Comparison of ENCODE assay signal across 25 cellular contexts in genomic region chr13:89497658-89498057, GRCh38.
DNase-seq lines count a peak whose midpoint lies in the region; ATAC-seq, FAIRE-seq and TF ChIP-seq lines count a peak whose summit lies in the region.
"Had no signal": no experiment of that assay in that cellular context is flagged by ENCODE, and none has a peak within 500 bp of the region (broad histone marks: within the 10 kb centered on the region; RNA-seq: fewer than 3 reads in every experiment).

No MANE protein-coding gene starts in this region.

- no peak overlapping the region for H3K23ac ChIP-seq in mesendoderm (ENCODE audit: low read length)

- no peaks in the 10 kb centered on the region for H3K27me3 Mint-ChIP-seq in MCF 10A (ENCODE audit: insufficient read depth, unreplicated experiment)
- no peaks in the 10 kb centered on the region for H3K27me3 Mint-ChIP-seq in astrocyte (ENCODE audit: low read depth, unreplicated experiment)
- no peaks in the 10 kb centered on the region for H3K27me3 Mint-ChIP-seq in stimulated activated memory B cell treated with anti-CD40 and anti-IgM and Interleukin-4, amounts not matched to agents 10 μg/mL and 1 μg/mL and 100 μg/mL, for 72 hours
- H3K27me3 Mint-ChIP-seq in Caco-2 (ENCODE audit: insufficient read depth, unreplicated experiment): no peaks in the 10 kb centered on the region
- H3K27me3 Mint-ChIP-seq: CD4-positive, alpha-beta memory T cell; CD4-positive, CD25-positive, alpha-beta regulatory T cell; CD8-positive, alpha-beta memory T cell had no signal

- POLR2A ChIA-PET in MCF 10A (lab: Yijun Ruan, JAX) (no interaction called here), Caco-2 (lab: Charles Lee) (no interaction called here)

- no peak overlapping the region for H3K4ac ChIP-seq in mesendoderm (ENCODE audit: low read depth, low read length)

- H3K4me1 Mint-ChIP-seq in MCF 10A (ENCODE audit: insufficient read depth, unreplicated experiment): no peaks in the 10 kb centered on the region
- no peaks in the 10 kb centered on the region for H3K4me1 Mint-ChIP-seq in astrocyte (ENCODE audit: low read depth, unreplicated experiment)
- no peaks in the 10 kb centered on the region for H3K4me1 Mint-ChIP-seq in stimulated activated memory B cell treated with anti-CD40 and anti-IgM and Interleukin-4, amounts not matched to agents 10 μg/mL and 1 μg/mL and 100 μg/mL, for 72 hours
- H3K4me1 Mint-ChIP-seq in Caco-2 (ENCODE audit: low read depth, unreplicated experiment): no peaks in the 10 kb centered on the region
- H3K4me1 Mint-ChIP-seq: CD14-positive monocyte; CD4-positive, alpha-beta memory T cell; CD4-positive, CD25-positive, alpha-beta regulatory T cell; CD8-positive, alpha-beta memory T cell had no signal

- H4K5ac ChIP-seq in mesendoderm (ENCODE audit: low read length): no peak overlapping the region

- H2AFZ ChIP-seq in mammary epithelial cell (ENCODE audit: low read depth, low read length) (peak overlapping the region; percentile 13), astrocyte (ENCODE audit: low read depth, low read length) (no peak overlapping the region)

- TF ChIP-seq CTCF in mammary epithelial cell (conservative IDR thresholded peaks at IDR 0.05 in 1 of 2, IDR thresholded peaks at IDR 0.05 in 1 of 2; ENCODE audit: extremely low read depth in 1 of 2, insufficient read depth in 1 of 2, low read depth in 1 of 2, low read length in 2 of 2) (no peak), MCF 10A (IDR thresholded peaks at IDR 0.05; ENCODE audit: unreplicated experiment) (no peak), astrocyte (IDR thresholded peaks at IDR 0.05; ENCODE audit: insufficient read depth, low read depth, low read length) (no peak), Caco-2 (IDR thresholded peaks at IDR 0.05; ENCODE audit: insufficient read depth in 1 of 2, low read depth in 1 of 2, low read length in 1 of 2, severe bottlenecking in 1 of 2, unreplicated experiment in 1 of 2) (no peak)

- WGBS in mammary epithelial cell (ENCODE audit: low coverage, missing lambda C conversion rate): 80% methylated on average over 4 of the region's 4 CpGs
- WGBS in mesendoderm (ENCODE audit: extremely low coverage, insufficient coverage, low lambda C conversion rate): no CpG with 5 or more reads among the region's 4 CpGs

- no peak overlapping the region for H3K56ac ChIP-seq in mesendoderm (ENCODE audit: low read length)

- no peak overlapping the region for H3K27ac Mint-ChIP-seq in MCF 10A (ENCODE audit: low read depth, unreplicated experiment)
- H3K27ac Mint-ChIP-seq in astrocyte (ENCODE audit: unreplicated experiment): no peak overlapping the region
- H3K27ac Mint-ChIP-seq in stimulated activated memory B cell treated with anti-CD40 and anti-IgM and Interleukin-4, amounts not matched to agents 10 μg/mL and 1 μg/mL and 100 μg/mL, for 72 hours: no peak overlapping the region
- no peak overlapping the region for H3K27ac Mint-ChIP-seq in Caco-2 (ENCODE audit: unreplicated experiment)
- H3K27ac Mint-ChIP-seq: CD14-positive monocyte; CD4-positive, CD25-positive, alpha-beta regulatory T cell; CD8-positive, alpha-beta memory T cell had no signal

- H3K4me2 ChIP-seq in mammary epithelial cell (ENCODE audit: insufficient read depth, low read depth, low read length): no peak overlapping the region
- H3K4me2 ChIP-seq in astrocyte (ENCODE audit: low read length): no peak overlapping the region
- no peak overlapping the region for H3K4me2 ChIP-seq in mesendoderm (ENCODE audit: low read length)
- H3K4me2 ChIP-seq: BLaER1 had no signal

- peaks cover 14% of the 10 kb centered on the region for H3K9me3 Mint-ChIP-seq in MCF 10A (ENCODE audit: unreplicated experiment)
- peaks cover 7% of the 10 kb centered on the region for H3K9me3 Mint-ChIP-seq in astrocyte (ENCODE audit: unreplicated experiment)
- H3K9me3 Mint-ChIP-seq in stimulated activated memory B cell treated with anti-CD40 and anti-IgM and Interleukin-4, amounts not matched to agents 10 μg/mL and 1 μg/mL and 100 μg/mL, for 72 hours: peaks cover 12% of the 10 kb centered on the region
- no peaks in the 10 kb centered on the region for H3K9me3 Mint-ChIP-seq in Caco-2 (ENCODE audit: unreplicated experiment)

- H3K4me3 Mint-ChIP-seq in MCF 10A (ENCODE audit: unreplicated experiment) (no peak overlapping the region), astrocyte (ENCODE audit: unreplicated experiment) (no peak overlapping the region), Caco-2 (ENCODE audit: unreplicated experiment) (no peak overlapping the region)
- no peak overlapping the region for H3K4me3 Mint-ChIP-seq in stimulated activated memory B cell treated with anti-CD40 and anti-IgM and Interleukin-4, amounts not matched to agents 10 μg/mL and 1 μg/mL and 100 μg/mL, for 72 hours
- H3K4me3 Mint-ChIP-seq: CD14-positive monocyte; CD4-positive, alpha-beta memory T cell; CD4-positive, CD25-positive, alpha-beta regulatory T cell; CD8-positive, alpha-beta memory T cell had no signal

- H3K36me3 Mint-ChIP-seq in MCF 10A (ENCODE audit: insufficient read depth, unreplicated experiment): no peaks in the 10 kb centered on the region
- no peaks in the 10 kb centered on the region for H3K36me3 Mint-ChIP-seq in astrocyte (ENCODE audit: low read depth, unreplicated experiment)
- no peaks in the 10 kb centered on the region for H3K36me3 Mint-ChIP-seq in stimulated activated memory B cell treated with anti-CD40 and anti-IgM and Interleukin-4, amounts not matched to agents 10 μg/mL and 1 μg/mL and 100 μg/mL, for 72 hours
- no peaks in the 10 kb centered on the region for H3K36me3 Mint-ChIP-seq in Caco-2 (ENCODE audit: insufficient read depth, unreplicated experiment)
- H3K36me3 Mint-ChIP-seq: CD14-positive monocyte; CD4-positive, alpha-beta memory T cell; CD4-positive, CD25-positive, alpha-beta regulatory T cell; CD8-positive, alpha-beta memory T cell had no signal

- H4K8ac ChIP-seq in mesendoderm (ENCODE audit: low read depth, low read length): no peak overlapping the region

- in situ Hi-C loops in mammary epithelial cell (cut with MboI; ENCODE audit: low sequenced_read_pairs in 2 of 2): no loop called here

- no peak for ATAC-seq in stimulated activated memory B cell treated with anti-CD40 and anti-IgM and Interleukin-4, amounts not matched to agents 10 μg/mL and 1 μg/mL and 100 μg/mL, for 72 hours

- dilution Hi-C loops in mammary epithelial cell (cut with HindIII; ENCODE audit: low sequenced_read_pairs): no loop called here

- H2BK5ac ChIP-seq in mesendoderm (ENCODE audit: low read length): no peak overlapping the region

- intact Hi-C loops in mammary epithelial cell (cut with micrococcal nuclease): no loop called here
- intact Hi-C loops in MCF 10A (cut with micrococcal nuclease): no loop called here
- intact Hi-C loops in Caco-2 (cut with micrococcal nuclease; ENCODE audit: unreplicated experiment): no loop called here

- CTCF ChIA-PET in mammary epithelial cell (lab: Charles Lee; ENCODE audit: low non-redundant PET) (no interaction called here), MCF 10A (lab: Yijun Ruan, JAX) (no interaction called here), Caco-2 (lab: Charles Lee) (no interaction called here)

- no peak for FAIRE-seq in astrocyte (lab: Jason Lieb, UNC)
- FAIRE-seq in GM19239 (lab: Jason Lieb, UNC): no peak
- FAIRE-seq: A204.1, D721Med, G401.6, GM12891 had no signal

- BruUV-seq in mammary epithelial cell (replicated peaks; lab: Mats Ljungman, UMichigan) (no TSS peak), MCF 10A (replicated peaks; lab: Mats Ljungman, UMichigan) (no TSS peak), Caco-2 (replicated peaks; lab: Mats Ljungman, UMichigan) (no TSS peak)

- no peaks in the 10 kb centered on the region for H4K20me1 ChIP-seq in mammary epithelial cell (ENCODE audit: insufficient read depth, low read length)
- no peaks in the 10 kb centered on the region for H4K20me1 ChIP-seq in astrocyte (ENCODE audit: insufficient read depth, low read length)
- H4K20me1 ChIP-seq: BLaER1 had no signal

- H3K79me1 ChIP-seq in mesendoderm (ENCODE audit: low read length): no peaks in the 10 kb centered on the region

- H3K9ac ChIP-seq in mammary epithelial cell (ENCODE audit: insufficient read depth, low read length): no peak overlapping the region
- H3K9ac ChIP-seq in astrocyte (ENCODE audit: low read length): no peak overlapping the region
- no peak overlapping the region for H3K9ac ChIP-seq in mesendoderm (ENCODE audit: low read length)
- H3K9ac ChIP-seq: BLaER1 had no signal

- H3K18ac ChIP-seq in mesendoderm (ENCODE audit: low read length): no peak overlapping the region

- H2BK15ac ChIP-seq in mesendoderm (replicated peaks; ENCODE audit: low read depth): no peak overlapping the region

- H2AK5ac ChIP-seq in mesendoderm (ENCODE audit: low read length): no peak overlapping the region

- H3K27ac ChIP-seq in mammary epithelial cell (ENCODE audit: insufficient read depth, low read depth, low read length): no peak overlapping the region
- H3K27ac ChIP-seq in astrocyte (ENCODE audit: low read depth, low read length): no peak overlapping the region
- no peak overlapping the region for H3K27ac ChIP-seq in mesendoderm (ENCODE audit: low read depth, low read length)
- H3K27ac ChIP-seq: BLaER1 had no signal

- H3K27me3 ChIP-seq in mammary epithelial cell (ENCODE audit: insufficient read depth, low read length) (no peaks in the 10 kb centered on the region), astrocyte (ENCODE audit: insufficient read depth, low read length) (no peaks in the 10 kb centered on the region), mesendoderm (ENCODE audit: insufficient read depth, low read length, poor library complexity) (no peaks in the 10 kb centered on the region), Caco-2 (replicated peaks; ENCODE audit: control insufficient read depth, insufficient read depth, low read length) (no peaks in the 10 kb centered on the region)
- H3K27me3 ChIP-seq: BE2C, BLaER1 had no signal

- H2BK120ac ChIP-seq in mesendoderm (ENCODE audit: low read depth, low read length): no peak overlapping the region

- no peaks in the 10 kb centered on the region for H3K9me3 ChIP-seq in mammary epithelial cell (replicated peaks; ENCODE audit: insufficient read depth, low read length)
- H3K9me3 ChIP-seq in astrocyte (ENCODE audit: insufficient read depth, low read depth, low read length): no peaks in the 10 kb centered on the region
- no peaks in the 10 kb centered on the region for H3K9me3 ChIP-seq in Caco-2
- H3K9me3 ChIP-seq: BE2C, BLaER1 had no signal

- H3K36me3 ChIP-seq in mammary epithelial cell (ENCODE audit: insufficient read depth, low read length) (no peaks in the 10 kb centered on the region), astrocyte (ENCODE audit: insufficient read depth, low read length) (no peaks in the 10 kb centered on the region), mesendoderm (ENCODE audit: control insufficient read depth, insufficient read depth, low read length) (no peaks in the 10 kb centered on the region), Caco-2 (ENCODE audit: control insufficient read depth, insufficient read depth, low read length) (no peaks in the 10 kb centered on the region)
- H3K36me3 ChIP-seq: BE2C, BLaER1 had no signal

- no peak overlapping the region for H3K4me3 ChIP-seq in mammary epithelial cell (replicated peaks in 1 of 3; ENCODE audit: insufficient read depth in 1 of 3, low read depth in 2 of 3, low read length in 3 of 3)
- no peak overlapping the region for H3K4me3 ChIP-seq in astrocyte (ENCODE audit: insufficient read depth, low read depth, low read length)
- no peak overlapping the region for H3K4me3 ChIP-seq in mesendoderm (ENCODE audit: low read length)
- no peak overlapping the region for H3K4me3 ChIP-seq in Caco-2 (ENCODE audit: low read depth, low read length)
- H3K4me3 ChIP-seq: BLaER1 had no signal

- DNase-seq in mammary epithelial cell (no peak), MCF 10A (ENCODE audit: unreplicated experiment) (no peak), SK-N-DZ (ENCODE audit: low spot score) (peak; percentile 10), astrocyte (ENCODE audit: low read depth) (peak; percentile 4), mesendoderm (peak; percentile 21), Caco-2 (no peak), GM19239 (ENCODE audit: insufficient read length, low spot score) (no peak)
- DNase-seq: 8988T; ACHN; BE2C; C1 segment of cervical spinal cord; Calu3; CD4-positive, alpha-beta memory T cell; CD4-positive, CD25-positive, alpha-beta regulatory T cell; CD8-positive, alpha-beta memory T cell; COR-L47; DMS79 treated with DMSO at 0.1 percent for 48 hours; GF-D8 had no signal

- H3K4me1 ChIP-seq in mammary epithelial cell (ENCODE audit: insufficient read depth, low read length) (no peaks in the 10 kb centered on the region), astrocyte (ENCODE audit: insufficient read depth, low read length) (no peaks in the 10 kb centered on the region), mesendoderm (ENCODE audit: control insufficient read depth, low read depth, low read length) (no peaks in the 10 kb centered on the region), Caco-2 (no peaks in the 10 kb centered on the region)
- H3K4me1 ChIP-seq: BLaER1 had no signal

- no peaks in the 10 kb centered on the region for H3K79me2 ChIP-seq in mammary epithelial cell (ENCODE audit: insufficient read depth, low read length)
- H3K79me2 ChIP-seq in astrocyte (ENCODE audit: insufficient read depth, low read length): no peaks in the 10 kb centered on the region
- no peaks in the 10 kb centered on the region for H3K79me2 ChIP-seq in mesendoderm (ENCODE audit: control insufficient read depth, insufficient read depth, low read length)

Comparison
In these comparisons a context has a peak if more than half of its experiments do, and no peak if none do; other contexts are left out.
1. DNase-seq: peak in SK-N-DZ (single experiment), astrocyte (single experiment) and mesendoderm (single experiment); none in mammary epithelial cell (single experiment), MCF 10A (single experiment), Caco-2 (0 of 2) and GM19239 (single experiment).